Comparison of ENCODE assay signal across 29 cellular contexts in genomic region chr7:154741131-154741530, GRCh38.
"Had no signal": no experiment of that assay in that cellular context is flagged by ENCODE, and none has a peak within 500 bp of the region (broad histone marks: within the 10 kb centered on the region; RNA-seq: fewer than 3 reads in every experiment).

No MANE protein-coding gene starts in this region.

- H3K27me3 Mint-ChIP-seq: dendritic cell treated with granulocyte-macrophage colony-stimulating factor and Interleukin-4, amounts not matched to agents 40 ng/mL and 50 ng/mL, for 4 days had no signal

- ATAC-seq: effector memory CD8-positive, alpha-beta T cell; esophagus mucosa; foreskin keratinocyte; gastrocnemius medialis; gastroesophageal sphincter; heart left ventricle; heart right ventricle had no signal

- H3K4me3 ChIP-seq: colonic mucosa, coronary artery, dorsolateral prefrontal cortex, esophagus muscularis mucosa, esophagus squamous epithelium, gastrocnemius medialis, gastroesophageal sphincter, heart left ventricle, heart right ventricle had no signal

- H3K9me3 ChIP-seq: colonic mucosa, esophagus muscularis mucosa, esophagus squamous epithelium, gastrocnemius medialis, gastroesophageal sphincter, heart left ventricle, heart right ventricle had no signal

- H3K27ac ChIP-seq: colonic mucosa, coronary artery, epithelial cell of prostate, esophagus muscularis mucosa, esophagus squamous epithelium, foreskin keratinocyte, gastrocnemius medialis, gastroesophageal sphincter, heart left ventricle, heart right ventricle had no signal

- H3K9me3 Mint-ChIP-seq: dendritic cell treated with granulocyte-macrophage colony-stimulating factor and Interleukin-4, amounts not matched to agents 40 ng/mL and 50 ng/mL, for 4 days; effector memory CD8-positive, alpha-beta T cell; endodermal cell had no signal

- H3K4me3 Mint-ChIP-seq: dendritic cell treated with granulocyte-macrophage colony-stimulating factor and Interleukin-4, amounts not matched to agents 40 ng/mL and 50 ng/mL, for 4 days; effector memory CD8-positive, alpha-beta T cell; endodermal cell had no signal

- H3K27me3 ChIP-seq: colonic mucosa, dorsolateral prefrontal cortex, esophagus muscularis mucosa, esophagus squamous epithelium, foreskin keratinocyte, gastrocnemius medialis, gastroesophageal sphincter had no signal

- DNase-seq: colonic mucosa; cortex of kidney; dermis blood vessel endothelial cell; dorsolateral prefrontal cortex; effector CD4-positive, alpha-beta T cell; effector CD8-positive, alpha-beta T cell; effector memory CD4-positive, alpha-beta T cell; effector memory CD8-positive, alpha-beta T cell; endodermal cell; erythroblast; esophagus squamous epithelium; foreskin fibroblast; foreskin keratinocyte; foreskin melanocyte; gastrocnemius medialis; glutamatergic neuron; head of caudate nucleus; heart left ventricle; heart right ventricle had no signal

- H3K36me3 ChIP-seq: colonic mucosa, esophagus muscularis mucosa, esophagus squamous epithelium, gastrocnemius medialis, gastroesophageal sphincter, heart left ventricle, heart right ventricle had no signal

- H3K27ac Mint-ChIP-seq: dendritic cell treated with granulocyte-macrophage colony-stimulating factor and Interleukin-4, amounts not matched to agents 40 ng/mL and 50 ng/mL, for 4 days; effector memory CD8-positive, alpha-beta T cell; endodermal cell had no signal

- H3K4me1 ChIP-seq: colonic mucosa, esophagus squamous epithelium, foreskin keratinocyte, gastrocnemius medialis, gastroesophageal sphincter, heart left ventricle, heart right ventricle had no signal

- FAIRE-seq: colon, endometrium, endothelial cell of umbilical vein, frontal cortex had no signal
